9 cellular contexts compared by ENCODE assay signal in genomic region chr14:23078692-23079116, GRCh38. TPM values are rescaled to one million over a fixed set of nuclear protein-coding genes. Genes with fewer than 3 reads are reported as not detected.
A peak's percentile ranks its signal among the peaks of the same experiment; 100 is the strongest.
DNase-seq lines count a peak whose midpoint lies in the region; ATAC-seq lines count a peak whose summit lies in the region.
"Had no signal": no experiment of that assay in that cellular context is flagged by ENCODE, and none has a peak within 500 bp of the region (broad histone marks: within the 10 kb centered on the region; RNA-seq: fewer than 3 reads in every experiment).

No MANE protein-coding gene starts in this region.

- H3K27ac ChIP-seq in muscle layer of duodenum (ENCODE audit: low read length), result peak overlapping the region; percentile 70

- peaks cover 0 to 6% of the 10 kb centered on the region in 2 donors for H3K4me1 ChIP-seq in muscle layer of duodenum (ENCODE audit: control insufficient read depth in 1 of 2, insufficient read depth in 2 of 2, low read length in 2 of 2)

- no peak overlapping the region for H3K4me3 ChIP-seq in muscle layer of duodenum (ENCODE audit: low read depth in 1 of 2, low read length in 2 of 2)

- no peaks in the 10 kb centered on the region for H3K27me3 ChIP-seq in muscle layer of duodenum (ENCODE audit: low read depth, low read length)

- no peaks in the 10 kb centered on the region for H3K9me3 ChIP-seq in muscle layer of duodenum (ENCODE audit: control insufficient read depth in 1 of 2, low read length in 2 of 2)

- in situ Hi-C loops in ACHN (cut with HindIII; ENCODE audit: low pct_ligation_motif_present, low pct_unique_long_range_greater_than_20kb, low sequenced_read_pairs), result no loop called here

- ATAC-seq in esophagus mucosa, result peak; percentile 97

- H3K36me3 ChIP-seq in muscle layer of duodenum (ENCODE audit: control insufficient read depth in 1 of 2, insufficient read depth in 2 of 2, low read length in 2 of 2), result peaks cover 66 to 73% of the 10 kb centered on the region in 2 donors

- DNase-seq in ACHN, result peak; percentile 87
- DNase-seq in M059J (ENCODE audit: low read depth), result peak; percentile 96
- DNase-seq in putamen (ENCODE audit: low spot score), result no peak
- no peak for DNase-seq in NCI-H1436 treated with DMSO at 0.1 percent for 48 hours (lab: John Stamatoyannopoulos, UW)
- no peak for DNase-seq in NCI-H526 treated with DMSO at 0.1 percent for 48 hours (lab: John Stamatoyannopoulos, UW)
- no peak for DNase-seq in NCI-H510A (lab: John Stamatoyannopoulos, UW)
- DNase-seq: stimulated activated naive CD4-positive, alpha-beta T cell had no signal

RNA-seq across cellular contexts. Expression of gene ACIN1, which starts 16.2 kb away (rescaled TPM):
- total RNA-seq in M059J (2014; rRNA removed; shearing (Covaris generic)), result 47.1 and 64.0 TPM in 2 replicates
- total RNA-seq in esophagus mucosa, result 82.5 TPM

RNA-seq across cellular contexts. Expression of gene C14orf119, which starts 16.6 kb away (rescaled TPM):
- total RNA-seq in M059J (2014; rRNA removed; shearing (Covaris generic)), result 67.5 and 78.5 TPM in 2 replicates
- total RNA-seq in esophagus mucosa, result 34.7 TPM

RNA-seq across cellular contexts. Expression of gene CDH24, which starts 21.4 kb away (rescaled TPM):
- 7.5 and 13.7 TPM in 2 replicates for total RNA-seq in M059J (2014; rRNA removed; shearing (Covaris generic))
- 3.4 TPM for total RNA-seq in esophagus mucosa

RNA-seq across cellular contexts. Expression of gene CIROP, which starts 26.1 kb away (rescaled TPM):
- not detected in 2 replicates for total RNA-seq in M059J (2014; rRNA removed; shearing (Covaris generic))
- total RNA-seq in esophagus mucosa, result not detected

RNA-seq across cellular contexts. Expression of gene PSMB11, which starts 36.7 kb away (rescaled TPM):
- total RNA-seq in M059J (2014; rRNA removed; shearing (Covaris generic)), result not detected in 2 replicates
- not detected for total RNA-seq in esophagus mucosa

Comparison
In these comparisons a context has a peak if more than half of its experiments do, and no peak if none do; other contexts are left out.
1. DNase-seq: peak in ACHN (single experiment) and M059J (single experiment); none in putamen (single experiment), NCI-H1436 treated with DMSO at 0.1 percent for 48 hours (single experiment), NCI-H526 treated with DMSO at 0.1 percent for 48 hours (single experiment) and NCI-H510A (single experiment).